ENCODE assay signal across 15 cellular contexts in genomic region chr15:63291507-63291906, GRCh38. TPM values are rescaled to one million over a fixed set of nuclear protein-coding genes. Genes with fewer than 3 reads are reported as not detected.
DNase-seq lines count a peak whose midpoint lies in the region; FAIRE-seq and TF ChIP-seq lines count a peak whose summit lies in the region.
"Had no signal": no experiment of that assay in that cellular context is flagged by ENCODE, and none has a peak within 500 bp of the region (broad histone marks: within the 10 kb centered on the region; RNA-seq: fewer than 3 reads in every experiment).

No MANE protein-coding gene starts in this region.

- H3K4me3 Mint-ChIP-seq in type B pancreatic cell, result no peak overlapping the region
- H3K4me3 Mint-ChIP-seq: naive thymus-derived CD4-positive, alpha-beta T cell; T-helper 1 cell treated with Interleukin-12 subunit alpha and Interleukin-12 subunit beta and Interleukin-4 antibody, amounts not matched to agents 30 μg/mL and 1 μg/mL, for 36 hours had no signal

- peaks cover 30% of the 10 kb centered on the region for H3K4me1 Mint-ChIP-seq in type B pancreatic cell (ENCODE audit: unreplicated experiment)

- H3K36me3 ChIP-seq in ascending aorta (peaks cover 5% of the 10 kb centered on the region in 2 donors), spleen (peaks cover 0 to 53% (median 8%) of the 10 kb centered on the region in 6 donors)
- H3K36me3 ChIP-seq: MG63 had no signal

- FAIRE-seq in H54 (lab: Jason Lieb, UNC), result peak; percentile 38
- FAIRE-seq: H1 had no signal

- TF ChIP-seq CTCF in ascending aorta (IDR thresholded peaks at IDR 0.05) (no peak), spleen (IDR thresholded peaks at IDR 0.05 in 8 of 11, conservative IDR thresholded peaks at IDR 0.05 in 3 of 11) (no peak), type B pancreatic cell (conservative IDR thresholded peaks at IDR 0.05) (no peak)

- H3K9me3 ChIP-seq in ascending aorta (no peaks in the 10 kb centered on the region), spleen (no peaks in the 10 kb centered on the region)
- H3K9me3 ChIP-seq: MG63 had no signal

- peaks cover 5 to 17% of the 10 kb centered on the region in 2 donors for H3K4me1 ChIP-seq in ascending aorta
- H3K4me1 ChIP-seq in spleen, result peaks cover 0 to 94% (median 38%) of the 10 kb centered on the region in 6 donors

- no peaks in the 10 kb centered on the region for H3K27me3 ChIP-seq in ascending aorta
- no peaks in the 10 kb centered on the region for H3K27me3 ChIP-seq in spleen (replicated peaks in 1 of 7)
- H3K27me3 ChIP-seq: MG63 had no signal

- intact Hi-C loops in ascending aorta (cut with DNase I), result loop anchor here (5.0 kb wide), 3 partner anchors 56 to 306 kb away; partner anchors contain the start of genes FBXL22 and USP3
- intact Hi-C loops in spleen (cut with DNase I; ENCODE audit: low total_unique reads), result no loop called here

- H3K27me3 Mint-ChIP-seq in type B pancreatic cell, result no peaks in the 10 kb centered on the region
- H3K27me3 Mint-ChIP-seq: naive thymus-derived CD4-positive, alpha-beta T cell had no signal

- DNase-seq in H54 (ENCODE audit: insufficient read length, low spot score), result peak; percentile 23
- DNase-seq in ascending aorta (ENCODE audit: low spot score in 2 of 2), result no peak
- peak; percentile 79 for DNase-seq in hepatic stellate cell (ENCODE audit: low spot score)
- no peak for DNase-seq in spleen
- no peak for DNase-seq in type B pancreatic cell (ENCODE audit: extremely low spot score, unreplicated experiment)
- DNase-seq in activated gamma-delta T cell (lab: John Stamatoyannopoulos, UW), result no peak
- DNase-seq in T-helper 1 cell, result no peak
- DNase-seq in NCI-H510A (lab: John Stamatoyannopoulos, UW), result no peak
- DNase-seq: amygdala; DND-41; MG63; naive thymus-derived CD4-positive, alpha-beta T cell; NCI-H748 treated with DMSO at 0.1 percent for 48 hours had no signal

- H3K9me3 Mint-ChIP-seq in type B pancreatic cell, result no peaks in the 10 kb centered on the region
- H3K9me3 Mint-ChIP-seq: naive thymus-derived CD4-positive, alpha-beta T cell; T-helper 1 cell treated with Interleukin-12 subunit alpha and Interleukin-12 subunit beta and Interleukin-4 antibody, amounts not matched to agents 30 μg/mL and 1 μg/mL, for 36 hours had no signal

- TF ChIP-seq POLR2A in H54 (IDR thresholded peaks at IDR 0.05; ENCODE audit: low read depth, low read length) (no peak), spleen (IDR thresholded peaks at IDR 0.05) (no peak)

- peak overlapping the region; percentile 84 to 89 for H3K27ac ChIP-seq in ascending aorta
- H3K27ac ChIP-seq in spleen, result peak overlapping the region in 7 of 8 donors; percentile 39 to 66 (median 56)

- H3K27ac Mint-ChIP-seq in type B pancreatic cell, result no peak overlapping the region
- H3K27ac Mint-ChIP-seq: T-helper 1 cell treated with Interleukin-12 subunit alpha and Interleukin-12 subunit beta and Interleukin-4 antibody, amounts not matched to agents 30 μg/mL and 1 μg/mL, for 36 hours had no signal

- H3K4me3 ChIP-seq in ascending aorta (no peak overlapping the region), spleen (no peak overlapping the region)
- H3K4me3 ChIP-seq: MG63 had no signal

- H3K36me3 Mint-ChIP-seq in type B pancreatic cell, result peaks cover 9% of the 10 kb centered on the region

RNA-seq across cellular contexts. Expression of gene APH1B, which starts 14.1 kb away (rescaled TPM):
- total RNA-seq in ascending aorta (17.0 TPM), spleen (10 to 100 TPM; 27.2 to 51.5 (median 35.1) TPM), type B pancreatic cell (ENCODE audit: low replicate concordance) (13.4 and 16.0 TPM in 2 replicates)
- polyA plus RNA-seq in spleen, result 10 to 100 TPM in 1 of 3 donors, 1 to 10 TPM in 2; 8.7 to 10.0 (median 9.0) TPM

Comparison
In these comparisons a context has a peak if more than half of its experiments do, and no peak if none do; other contexts are left out.
1. DNase-seq: peak in H54 (single experiment) and hepatic stellate cell (single experiment); none in ascending aorta (0 of 2), spleen (single experiment), type B pancreatic cell (single experiment), activated gamma-delta T cell (single experiment), T-helper 1 cell (0 of 5) and NCI-H510A (single experiment).